Comparison of ENCODE assay signal across 8 cellular contexts in genomic region chr2:232611559-232612218, GRCh38. TPM values are rescaled to one million over a fixed set of nuclear protein-coding genes. Genes with fewer than 3 reads are reported as not detected.
DNase-seq lines count a peak whose midpoint lies in the region; ATAC-seq, FAIRE-seq and TF ChIP-seq lines count a peak whose summit lies in the region.

No MANE protein-coding gene starts in this region.

- H3K9me3 ChIP-seq in DOHH2 (ENCODE audit: control insufficient read depth, insufficient read depth, low read length) = no peaks in the 10 kb centered on the region

- no peaks in the 10 kb centered on the region for H3K79me2 ChIP-seq in DOHH2 (ENCODE audit: control insufficient read depth, low read length)

- H3K27me3 ChIP-seq in DOHH2 (ENCODE audit: control insufficient read depth, low read length) (no peaks in the 10 kb centered on the region), bronchial epithelial cell (ENCODE audit: control insufficient read depth, insufficient read depth, low read length) (no peaks in the 10 kb centered on the region)

- H3K27ac ChIP-seq in DOHH2 (ENCODE audit: low read depth, low read length) = no peak overlapping the region

- no peak overlapping the region for H3K4me2 ChIP-seq in DOHH2 (ENCODE audit: low read length)

- peak; percentile 37 for DNase-seq in KG1 (lab: John Stamatoyannopoulos, UW)
- DNase-seq in bronchial epithelial cell (ENCODE audit: low read depth) = peak; percentile 81
- DNase-seq in left lobe of liver (ENCODE audit: low spot score) = peak; percentile 69
- peak; percentile 31 to 72 (median 45) for DNase-seq in stimulated activated CD4-positive, alpha-beta T cell treated with anti-CD3 and anti-CD28 coated beads, TNF-alpha, amount 100 ng/mL, for 24 hours (ENCODE audit: low read depth in 3 of 3)
- DNase-seq in GOT3 (lab: John Stamatoyannopoulos, UW) = no peak

- no peaks in the 10 kb centered on the region for H3K9me2 ChIP-seq in DOHH2 (replicated peaks; ENCODE audit: control insufficient read depth, low read length)

- no peak overlapping the region for H3K4me3 ChIP-seq in DOHH2 (ENCODE audit: low read length)
- no peak overlapping the region for H3K4me3 ChIP-seq in bronchial epithelial cell (ENCODE audit: low read depth, low read length)

- TF ChIP-seq CTCF in DOHH2 (IDR thresholded peaks at IDR 0.05; ENCODE audit: low read depth, low read length, poor library complexity, severe bottlenecking) (peak; percentile 97), bronchial epithelial cell (IDR thresholded peaks at IDR 0.05; ENCODE audit: insufficient read depth, low read length, severe bottlenecking) (peak; percentile 87)

- H3K36me3 ChIP-seq in DOHH2 (ENCODE audit: control insufficient read depth, low read length) = no peaks in the 10 kb centered on the region
- H3K36me3 ChIP-seq in bronchial epithelial cell (ENCODE audit: control insufficient read depth, insufficient read depth, low read length) = no peaks in the 10 kb centered on the region

- FAIRE-seq in bronchial epithelial cell (lab: Jason Lieb, UNC) = no peak

- H3K4me1 ChIP-seq in DOHH2 (ENCODE audit: control insufficient read depth, low read length) = no peaks in the 10 kb centered on the region

- H4K20me1 ChIP-seq in DOHH2 (ENCODE audit: control insufficient read depth, insufficient read depth, low read depth, low read length) = no peaks in the 10 kb centered on the region

- H3F3A ChIP-seq in DOHH2 (ENCODE audit: control insufficient read depth, insufficient read depth) = no peaks in the 10 kb centered on the region

- peak; percentile 38 to 60 for ATAC-seq in activated CD4-positive, CD25-positive, alpha-beta regulatory T cell treated with anti-CD3 and anti-CD28 coated beads, Interleukin-2, amount 50 U/mL, for 24 hours
- peak; percentile 93 for ATAC-seq in left lobe of liver
- no peak for ATAC-seq in GM21528 (IDR thresholded peaks at IDR 0.05; ENCODE audit: low FRiP score, unreplicated experiment)

RNA-seq across cellular contexts. Expression of gene EFHD1, which starts 21.7 kb away (rescaled TPM):
- total RNA-seq in bronchial epithelial cell (not detected in 2 replicates), left lobe of liver (27.3 TPM)

Comparison
In these comparisons a context has a peak if more than half of its experiments do, and no peak if none do; other contexts are left out.
1. RNA of gene EFHD1, which starts 21.7 kb away (total RNA-seq): 27.3 TPM in left lobe of liver (single experiment); not detected in bronchial epithelial cell; every median in the first group is over 10 times any median in the second.